In genomic region chr13:24096659-24097058, GRCh38 we compare ENCODE assay signal across 1 cellular context.
TF ChIP-seq lines count a peak whose summit lies in the region.

No MANE protein-coding gene starts in this region.

TF ChIP-seq in GM23338, 12 proteins besides CTCF, POLR2A, EP300 and RAD21:
- no peak for TF ChIP-seq STAT1 (IDR thresholded peaks at IDR 0.05; ENCODE audit: unreplicated experiment)
- no peak for TF ChIP-seq NANOG (IDR thresholded peaks at IDR 0.05; ENCODE audit: borderline replicate concordance)
- no peak for TF ChIP-seq EZH2 (IDR thresholded peaks at IDR 0.05; ENCODE audit: low read depth, unreplicated experiment)
- no peak for TF ChIP-seq ZNF331 (CRISPR knock-in tag; IDR thresholded peaks at IDR 0.05; ENCODE audit: low read depth)
- TF ChIP-seq ZNF114 (CRISPR knock-in tag; IDR thresholded peaks at IDR 0.05), result no peak
- TF ChIP-seq, protein P1, sequence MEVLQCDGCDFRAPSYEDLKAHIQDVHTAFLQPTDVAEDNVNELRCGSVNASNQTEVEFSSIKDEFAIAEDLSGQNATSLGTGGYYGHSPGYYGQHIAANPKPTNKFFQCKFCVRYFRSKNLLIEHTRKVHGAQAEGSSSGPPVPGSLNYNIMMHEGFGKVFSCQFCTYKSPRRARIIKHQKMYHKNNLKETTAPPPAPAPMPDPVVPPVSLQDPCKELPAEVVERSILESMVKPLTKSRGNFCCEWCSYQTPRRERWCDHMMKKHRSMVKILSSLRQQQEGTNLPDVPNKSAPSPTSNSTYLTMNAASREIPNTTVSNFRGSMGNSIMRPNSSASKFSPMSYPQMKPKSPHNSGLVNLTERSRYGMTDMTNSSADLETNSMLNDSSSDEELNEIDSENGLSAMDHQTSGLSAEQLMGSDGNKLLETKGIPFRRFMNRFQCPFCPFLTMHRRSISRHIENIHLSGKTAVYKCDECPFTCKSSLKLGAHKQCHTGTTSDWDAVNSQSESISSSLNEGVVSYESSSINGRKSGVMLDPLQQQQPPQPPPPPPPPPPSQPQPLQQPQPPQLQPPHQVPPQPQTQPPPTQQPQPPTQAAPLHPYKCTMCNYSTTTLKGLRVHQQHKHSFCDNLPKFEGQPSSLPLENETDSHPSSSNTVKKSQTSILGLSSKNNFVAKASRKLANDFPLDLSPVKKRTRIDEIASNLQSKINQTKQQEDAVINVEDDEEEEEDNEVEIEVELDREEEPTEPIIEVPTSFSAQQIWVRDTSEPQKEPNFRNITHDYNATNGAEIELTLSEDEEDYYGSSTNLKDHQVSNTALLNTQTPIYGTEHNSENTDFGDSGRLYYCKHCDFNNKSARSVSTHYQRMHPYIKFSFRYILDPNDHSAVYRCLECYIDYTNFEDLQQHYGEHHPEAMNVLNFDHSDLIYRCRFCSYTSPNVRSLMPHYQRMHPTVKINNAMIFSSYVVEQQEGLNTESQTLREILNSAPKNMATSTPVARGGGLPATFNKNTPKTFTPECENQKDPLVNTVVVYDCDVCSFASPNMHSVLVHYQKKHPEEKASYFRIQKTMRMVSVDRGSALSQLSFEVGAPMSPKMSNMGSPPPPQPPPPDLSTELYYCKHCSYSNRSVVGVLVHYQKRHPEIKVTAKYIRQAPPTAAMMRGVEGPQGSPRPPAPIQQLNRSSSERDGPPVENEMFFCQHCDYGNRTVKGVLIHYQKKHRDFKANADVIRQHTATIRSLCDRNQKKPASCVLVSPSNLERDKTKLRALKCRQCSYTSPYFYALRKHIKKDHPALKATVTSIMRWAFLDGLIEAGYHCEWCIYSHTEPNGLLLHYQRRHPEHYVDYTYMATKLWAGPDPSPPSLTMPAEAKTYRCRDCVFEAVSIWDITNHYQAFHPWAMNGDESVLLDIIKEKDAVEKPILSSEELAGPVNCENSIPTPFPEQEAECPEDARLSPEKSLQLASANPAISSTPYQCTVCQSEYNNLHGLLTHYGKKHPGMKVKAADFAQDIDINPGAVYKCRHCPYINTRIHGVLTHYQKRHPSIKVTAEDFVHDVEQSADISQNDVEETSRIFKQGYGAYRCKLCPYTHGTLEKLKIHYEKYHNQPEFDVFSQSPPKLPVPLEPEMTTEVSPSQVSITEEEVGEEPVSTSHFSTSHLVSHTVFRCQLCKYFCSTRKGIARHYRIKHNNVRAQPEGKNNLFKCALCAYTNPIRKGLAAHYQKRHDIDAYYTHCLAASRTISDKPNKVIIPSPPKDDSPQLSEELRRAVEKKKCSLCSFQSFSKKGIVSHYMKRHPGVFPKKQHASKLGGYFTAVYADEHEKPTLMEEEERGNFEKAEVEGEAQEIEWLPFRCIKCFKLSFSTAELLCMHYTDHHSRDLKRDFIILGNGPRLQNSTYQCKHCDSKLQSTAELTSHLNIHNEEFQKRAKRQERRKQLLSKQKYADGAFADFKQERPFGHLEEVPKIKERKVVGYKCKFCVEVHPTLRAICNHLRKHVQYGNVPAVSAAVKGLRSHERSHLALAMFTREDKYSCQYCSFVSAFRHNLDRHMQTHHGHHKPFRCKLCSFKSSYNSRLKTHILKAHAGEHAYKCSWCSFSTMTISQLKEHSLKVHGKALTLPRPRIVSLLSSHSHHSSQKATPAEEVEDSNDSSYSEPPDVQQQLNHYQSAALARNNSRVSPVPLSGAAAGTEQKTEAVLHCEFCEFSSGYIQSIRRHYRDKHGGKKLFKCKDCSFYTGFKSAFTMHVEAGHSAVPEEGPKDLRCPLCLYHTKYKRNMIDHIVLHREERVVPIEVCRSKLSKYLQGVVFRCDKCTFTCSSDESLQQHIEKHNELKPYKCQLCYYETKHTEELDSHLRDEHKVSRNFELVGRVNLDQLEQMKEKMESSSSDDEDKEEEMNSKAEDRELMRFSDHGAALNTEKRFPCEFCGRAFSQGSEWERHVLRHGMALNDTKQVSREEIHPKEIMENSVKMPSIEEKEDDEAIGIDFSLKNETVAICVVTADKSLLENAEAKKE (CRISPR knock-in tag; IDR thresholded peaks at IDR 0.05), result no peak
- no peak for TF ChIP-seq CREB1 (CRISPR knock-in tag; IDR thresholded peaks at IDR 0.05; ENCODE audit: low read depth)
- TF ChIP-seq EZH2phosphoT487 (IDR thresholded peaks at IDR 0.05; ENCODE audit: unreplicated experiment), result no peak
- no peak for TF ChIP-seq JUNB (IDR thresholded peaks at IDR 0.05; ENCODE audit: unreplicated experiment)
- TF ChIP-seq POLR2AphosphoS5 (IDR thresholded peaks at IDR 0.05; ENCODE audit: low read depth), result no peak
- TF ChIP-seq, protein P2, sequence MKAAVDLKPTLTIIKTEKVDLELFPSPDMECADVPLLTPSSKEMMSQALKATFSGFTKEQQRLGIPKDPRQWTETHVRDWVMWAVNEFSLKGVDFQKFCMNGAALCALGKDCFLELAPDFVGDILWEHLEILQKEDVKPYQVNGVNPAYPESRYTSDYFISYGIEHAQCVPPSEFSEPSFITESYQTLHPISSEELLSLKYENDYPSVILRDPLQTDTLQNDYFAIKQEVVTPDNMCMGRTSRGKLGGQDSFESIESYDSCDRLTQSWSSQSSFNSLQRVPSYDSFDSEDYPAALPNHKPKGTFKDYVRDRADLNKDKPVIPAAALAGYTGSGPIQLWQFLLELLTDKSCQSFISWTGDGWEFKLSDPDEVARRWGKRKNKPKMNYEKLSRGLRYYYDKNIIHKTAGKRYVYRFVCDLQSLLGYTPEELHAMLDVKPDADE (IDR thresholded peaks at IDR 0.05), result no peak
- TF ChIP-seq, protein P3, sequence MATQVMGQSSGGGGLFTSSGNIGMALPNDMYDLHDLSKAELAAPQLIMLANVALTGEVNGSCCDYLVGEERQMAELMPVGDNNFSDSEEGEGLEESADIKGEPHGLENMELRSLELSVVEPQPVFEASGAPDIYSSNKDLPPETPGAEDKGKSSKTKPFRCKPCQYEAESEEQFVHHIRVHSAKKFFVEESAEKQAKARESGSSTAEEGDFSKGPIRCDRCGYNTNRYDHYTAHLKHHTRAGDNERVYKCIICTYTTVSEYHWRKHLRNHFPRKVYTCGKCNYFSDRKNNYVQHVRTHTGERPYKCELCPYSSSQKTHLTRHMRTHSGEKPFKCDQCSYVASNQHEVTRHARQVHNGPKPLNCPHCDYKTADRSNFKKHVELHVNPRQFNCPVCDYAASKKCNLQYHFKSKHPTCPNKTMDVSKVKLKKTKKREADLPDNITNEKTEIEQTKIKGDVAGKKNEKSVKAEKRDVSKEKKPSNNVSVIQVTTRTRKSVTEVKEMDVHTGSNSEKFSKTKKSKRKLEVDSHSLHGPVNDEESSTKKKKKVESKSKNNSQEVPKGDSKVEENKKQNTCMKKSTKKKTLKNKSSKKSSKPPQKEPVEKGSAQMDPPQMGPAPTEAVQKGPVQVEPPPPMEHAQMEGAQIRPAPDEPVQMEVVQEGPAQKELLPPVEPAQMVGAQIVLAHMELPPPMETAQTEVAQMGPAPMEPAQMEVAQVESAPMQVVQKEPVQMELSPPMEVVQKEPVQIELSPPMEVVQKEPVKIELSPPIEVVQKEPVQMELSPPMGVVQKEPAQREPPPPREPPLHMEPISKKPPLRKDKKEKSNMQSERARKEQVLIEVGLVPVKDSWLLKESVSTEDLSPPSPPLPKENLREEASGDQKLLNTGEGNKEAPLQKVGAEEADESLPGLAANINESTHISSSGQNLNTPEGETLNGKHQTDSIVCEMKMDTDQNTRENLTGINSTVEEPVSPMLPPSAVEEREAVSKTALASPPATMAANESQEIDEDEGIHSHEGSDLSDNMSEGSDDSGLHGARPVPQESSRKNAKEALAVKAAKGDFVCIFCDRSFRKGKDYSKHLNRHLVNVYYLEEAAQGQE (IDR thresholded peaks at IDR 0.05; ENCODE audit: unreplicated experiment), result no peak
